Comparison of ENCODE assay signal across 31 cellular contexts in genomic region chr6:84709121-84709520, GRCh38. TPM values are rescaled to one million over a fixed set of nuclear protein-coding genes. Genes with fewer than 3 reads are reported as not detected.
"Had no signal": no experiment of that assay in that cellular context is flagged by ENCODE, and none has a peak within 500 bp of the region (broad histone marks: within the 10 kb centered on the region; RNA-seq: fewer than 3 reads in every experiment).

No MANE protein-coding gene starts in this region.

- H3K36me3 Mint-ChIP-seq: activated naive CD4-positive, alpha-beta T cell treated with anti-CD3 and anti-CD28 coated beads, Interleukin-2, amount 10 ng/mL, durations not matched to agents 7 days and 5 days; activated naive CD4-positive, alpha-beta T cell treated with anti-CD3 and anti-CD28 coated beads, Interleukin-2, amount 50 U/mL, for 72 hours; activated naive CD8-positive, alpha-beta T cell treated with anti-CD3 and anti-CD28 coated beads, Interleukin-2, amount 10 ng/mL, durations not matched to agents 7 days and 5 days had no signal

- H3K27me3 ChIP-seq: body of pancreas, colonic mucosa, foreskin keratinocyte, gastrocnemius medialis, heart left ventricle had no signal

- H3K4me3 Mint-ChIP-seq: activated CD4-positive, alpha-beta memory T cell treated with anti-CD3 and anti-CD28 coated beads, Interleukin-2, amount 10 ng/mL, durations not matched to agents 7 days and 5 days; activated CD4-positive, alpha-beta T cell treated with anti-CD3 and anti-CD28 coated beads for 36 hours; activated CD4-positive, alpha-beta T cell treated with anti-CD3 and anti-CD28 coated beads, Interleukin-2, amount 10 ng/mL, durations not matched to agents 7 days and 5 days; activated naive CD4-positive, alpha-beta T cell treated with anti-CD3 and anti-CD28 coated beads, Interleukin-2, amount 10 ng/mL, durations not matched to agents 7 days and 5 days; activated naive CD8-positive, alpha-beta T cell treated with anti-CD3 and anti-CD28 coated beads, Interleukin-2, amount 10 ng/mL, durations not matched to agents 7 days and 5 days; activated T-cell treated with anti-CD3 and anti-CD28 coated beads, Interleukin-2, amount 50 U/mL, for 24 hours; activated T-cell treated with anti-CD3 and anti-CD28 coated beads, Interleukin-2, amount 50 U/mL, for 72 hours; effector memory CD8-positive, alpha-beta T cell; T-helper 17 cell; T-helper 2 cell treated with Interferon-gamma antibody and Interleukin-4, amounts not matched to agents 5 μg/mL and 100 μg/mL, for 36 hours had no signal

- H3K36me3 ChIP-seq: colonic mucosa, gastrocnemius medialis had no signal

- H3K27ac ChIP-seq: body of pancreas, colonic mucosa, foreskin keratinocyte, gastrocnemius medialis, heart left ventricle had no signal

- DNase-seq: activated CD4-positive, alpha-beta memory T cell treated with anti-CD3 and anti-CD28 coated beads, Interleukin-2, amount 10 ng/mL, durations not matched to agents 7 days and 5 days; activated CD4-positive, alpha-beta T cell treated with anti-CD3 and anti-CD28 coated beads for 36 hours; activated CD4-positive, alpha-beta T cell treated with anti-CD3 and anti-CD28 coated beads, Interleukin-2, amount 10 ng/mL, durations not matched to agents 7 days and 5 days; activated CD4-positive, alpha-beta T cell treated with anti-CD3 and anti-CD28 coated beads, Interleukin-2, amount 50 U/mL, for 4 hours; activated CD4-positive, CD25-positive, alpha-beta regulatory T cell; activated CD4-positive, CD25-positive, alpha-beta regulatory T cell treated with anti-CD3 and anti-CD28 coated beads, Interleukin-2, amount 50 U/mL, for 72 hours; activated CD8-positive, alpha-beta memory T cell treated with anti-CD3 and anti-CD28 coated beads, Interleukin-2, amount 50 U/mL, for 48 hours; activated gamma-delta T cell; activated naive CD4-positive, alpha-beta T cell; activated naive CD4-positive, alpha-beta T cell treated with anti-CD3 and anti-CD28 coated beads, Interleukin-2, amount 10 ng/mL, durations not matched to agents 7 days and 5 days; activated naive CD8-positive, alpha-beta T cell treated with anti-CD3 and anti-CD28 coated beads, Interleukin-2, amount 10 ng/mL, durations not matched to agents 7 days and 5 days; activated T-cell treated with anti-CD3 and anti-CD28 coated beads for 4 hours; activated T-cell treated with anti-CD3 and anti-CD28 coated beads, Interleukin-2, amount 50 U/mL, for 24 hours; activated T-cell treated with anti-CD3 and anti-CD28 coated beads, Interleukin-2, amount 50 U/mL, for 72 hours; amniotic stem cell; anterior cingulate cortex; body of pancreas; central memory CD4-positive, alpha-beta T cell; cerebellar nuclear complex; colonic mucosa; effector CD4-positive, alpha-beta T cell; effector memory CD8-positive, alpha-beta T cell; foreskin keratinocyte; gastrocnemius medialis; glutamatergic neuron; heart left ventricle; T-helper 1 cell; T-helper 17 cell had no signal

- H3K27me3 Mint-ChIP-seq: activated CD4-positive, alpha-beta memory T cell treated with anti-CD3 and anti-CD28 coated beads, Interleukin-2, amount 10 ng/mL, durations not matched to agents 7 days and 5 days; activated CD4-positive, alpha-beta T cell treated with anti-CD3 and anti-CD28 coated beads for 36 hours; activated CD4-positive, alpha-beta T cell treated with anti-CD3 and anti-CD28 coated beads, Interleukin-2, amount 10 ng/mL, durations not matched to agents 7 days and 5 days; activated naive CD4-positive, alpha-beta T cell treated with anti-CD3 and anti-CD28 coated beads, Interleukin-2, amount 10 ng/mL, durations not matched to agents 7 days and 5 days; activated naive CD8-positive, alpha-beta T cell treated with anti-CD3 and anti-CD28 coated beads, Interleukin-2, amount 10 ng/mL, durations not matched to agents 7 days and 5 days; activated T-cell treated with anti-CD3 and anti-CD28 coated beads, Interleukin-2, amount 50 U/mL, for 24 hours; effector memory CD8-positive, alpha-beta T cell; T-helper 17 cell had no signal

- H3K27ac Mint-ChIP-seq: activated CD4-positive, alpha-beta memory T cell treated with anti-CD3 and anti-CD28 coated beads, Interleukin-2, amount 10 ng/mL, durations not matched to agents 7 days and 5 days; activated CD4-positive, alpha-beta T cell treated with anti-CD3 and anti-CD28 coated beads for 36 hours; activated CD4-positive, alpha-beta T cell treated with anti-CD3 and anti-CD28 coated beads, Interleukin-2, amount 10 ng/mL, durations not matched to agents 7 days and 5 days; activated naive CD4-positive, alpha-beta T cell treated with anti-CD3 and anti-CD28 coated beads, Interleukin-2, amount 10 ng/mL, durations not matched to agents 7 days and 5 days; activated naive CD4-positive, alpha-beta T cell treated with anti-CD3 and anti-CD28 coated beads, Interleukin-2, amount 50 U/mL, for 72 hours; activated naive CD8-positive, alpha-beta T cell treated with anti-CD3 and anti-CD28 coated beads, Interleukin-2, amount 10 ng/mL, durations not matched to agents 7 days and 5 days; activated T-cell treated with anti-CD3 and anti-CD28 coated beads, Interleukin-2, amount 50 U/mL, for 24 hours; activated T-cell treated with anti-CD3 and anti-CD28 coated beads, Interleukin-2, amount 50 U/mL, for 72 hours; effector memory CD8-positive, alpha-beta T cell; T-helper 17 cell; T-helper 2 cell treated with Interferon-gamma antibody and Interleukin-4, amounts not matched to agents 5 μg/mL and 100 μg/mL, for 36 hours had no signal

- H3K4me1 ChIP-seq: body of pancreas, colonic mucosa, foreskin keratinocyte, gastrocnemius medialis had no signal

- H3K4me3 ChIP-seq: body of pancreas, colonic mucosa, gastrocnemius medialis, heart left ventricle had no signal

- H3K4me1 Mint-ChIP-seq: activated CD4-positive, alpha-beta memory T cell treated with anti-CD3 and anti-CD28 coated beads, Interleukin-2, amount 10 ng/mL, durations not matched to agents 7 days and 5 days; activated CD4-positive, alpha-beta T cell treated with anti-CD3 and anti-CD28 coated beads for 36 hours; activated CD4-positive, alpha-beta T cell treated with anti-CD3 and anti-CD28 coated beads, Interleukin-2, amount 10 ng/mL, durations not matched to agents 7 days and 5 days; activated naive CD4-positive, alpha-beta T cell treated with anti-CD3 and anti-CD28 coated beads, Interleukin-2, amount 10 ng/mL, durations not matched to agents 7 days and 5 days; activated naive CD8-positive, alpha-beta T cell treated with anti-CD3 and anti-CD28 coated beads, Interleukin-2, amount 10 ng/mL, durations not matched to agents 7 days and 5 days; T-helper 17 cell had no signal

- H3K9me3 Mint-ChIP-seq: activated naive CD8-positive, alpha-beta T cell treated with anti-CD3 and anti-CD28 coated beads, Interleukin-2, amount 10 ng/mL, durations not matched to agents 7 days and 5 days; activated T-cell treated with anti-CD3 and anti-CD28 coated beads, Interleukin-2, amount 50 U/mL, for 24 hours; activated T-cell treated with anti-CD3 and anti-CD28 coated beads, Interleukin-2, amount 50 U/mL, for 72 hours; effector memory CD8-positive, alpha-beta T cell; T-helper 2 cell treated with Interferon-gamma antibody and Interleukin-4, amounts not matched to agents 5 μg/mL and 100 μg/mL, for 36 hours had no signal

- ATAC-seq: activated CD4-positive, alpha-beta T cell treated with anti-CD3 and anti-CD28 coated beads for 36 hours; activated naive CD4-positive, alpha-beta T cell treated with anti-CD3 and anti-CD28 coated beads, Interleukin-2, amount 50 U/mL, for 72 hours; activated T-cell treated with anti-CD3 and anti-CD28 coated beads, Interleukin-2, amount 50 U/mL, for 72 hours; body of pancreas; effector memory CD8-positive, alpha-beta T cell; esophagus mucosa; foreskin keratinocyte; gastrocnemius medialis; heart left ventricle; T-helper 17 cell had no signal

- H3K9me3 ChIP-seq: body of pancreas, colonic mucosa, gastrocnemius medialis had no signal

RNA-seq across cellular contexts. Expression of gene TBX18, which starts 55.3 kb away (rescaled TPM):
- total RNA-seq: activated CD4-positive, alpha-beta memory T cell treated with anti-CD3 and anti-CD28 coated beads, Interleukin-2, amount 10 ng/mL, durations not matched to agents 7 days and 5 days; activated CD4-positive, alpha-beta T cell treated with anti-CD3 and anti-CD28 coated beads for 36 hours; activated CD4-positive, alpha-beta T cell treated with anti-CD3 and anti-CD28 coated beads, Interleukin-2, amount 10 ng/mL, durations not matched to agents 7 days and 5 days; activated naive CD4-positive, alpha-beta T cell treated with anti-CD3 and anti-CD28 coated beads, Interleukin-2, amount 50 U/mL, for 72 hours; activated naive CD8-positive, alpha-beta T cell treated with anti-CD3 and anti-CD28 coated beads, Interleukin-2, amount 10 ng/mL, durations not matched to agents 7 days and 5 days; activated T-cell treated with anti-CD3 and anti-CD28 coated beads, Interleukin-2, amount 50 U/mL, for 72 hours; foreskin keratinocyte; T-helper 17 cell had no signal
- polyA plus RNA-seq: foreskin keratinocyte had no signal
